ENCODE assay signal across 2 cellular contexts in genomic region chr3:58336135-58336882, GRCh38.
TF ChIP-seq lines count a peak whose summit lies in the region.

No MANE protein-coding gene starts in this region.

TF ChIP-seq in SK-N-SH, 30 proteins besides CTCF, POLR2A, EP300 and RAD21 (continued from another document):
- TF ChIP-seq, protein P1, sequence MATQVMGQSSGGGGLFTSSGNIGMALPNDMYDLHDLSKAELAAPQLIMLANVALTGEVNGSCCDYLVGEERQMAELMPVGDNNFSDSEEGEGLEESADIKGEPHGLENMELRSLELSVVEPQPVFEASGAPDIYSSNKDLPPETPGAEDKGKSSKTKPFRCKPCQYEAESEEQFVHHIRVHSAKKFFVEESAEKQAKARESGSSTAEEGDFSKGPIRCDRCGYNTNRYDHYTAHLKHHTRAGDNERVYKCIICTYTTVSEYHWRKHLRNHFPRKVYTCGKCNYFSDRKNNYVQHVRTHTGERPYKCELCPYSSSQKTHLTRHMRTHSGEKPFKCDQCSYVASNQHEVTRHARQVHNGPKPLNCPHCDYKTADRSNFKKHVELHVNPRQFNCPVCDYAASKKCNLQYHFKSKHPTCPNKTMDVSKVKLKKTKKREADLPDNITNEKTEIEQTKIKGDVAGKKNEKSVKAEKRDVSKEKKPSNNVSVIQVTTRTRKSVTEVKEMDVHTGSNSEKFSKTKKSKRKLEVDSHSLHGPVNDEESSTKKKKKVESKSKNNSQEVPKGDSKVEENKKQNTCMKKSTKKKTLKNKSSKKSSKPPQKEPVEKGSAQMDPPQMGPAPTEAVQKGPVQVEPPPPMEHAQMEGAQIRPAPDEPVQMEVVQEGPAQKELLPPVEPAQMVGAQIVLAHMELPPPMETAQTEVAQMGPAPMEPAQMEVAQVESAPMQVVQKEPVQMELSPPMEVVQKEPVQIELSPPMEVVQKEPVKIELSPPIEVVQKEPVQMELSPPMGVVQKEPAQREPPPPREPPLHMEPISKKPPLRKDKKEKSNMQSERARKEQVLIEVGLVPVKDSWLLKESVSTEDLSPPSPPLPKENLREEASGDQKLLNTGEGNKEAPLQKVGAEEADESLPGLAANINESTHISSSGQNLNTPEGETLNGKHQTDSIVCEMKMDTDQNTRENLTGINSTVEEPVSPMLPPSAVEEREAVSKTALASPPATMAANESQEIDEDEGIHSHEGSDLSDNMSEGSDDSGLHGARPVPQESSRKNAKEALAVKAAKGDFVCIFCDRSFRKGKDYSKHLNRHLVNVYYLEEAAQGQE (IDR thresholded peaks at IDR 0.05; ENCODE audit: low read depth, low read length), result no peak
- TF ChIP-seq MXI1 (IDR thresholded peaks at IDR 0.05; ENCODE audit: low read depth, low read length) (no peak), FOSL2 (IDR thresholded peaks at IDR 0.05; ENCODE audit: borderline replicate concordance, low read depth) (peak; percentile 25; the same call in 1 of the 2 replicates), GATA2 (CRISPR knock-in tag; IDR thresholded peaks at IDR 0.05) (no peak), TCF12 (IDR thresholded peaks at IDR 0.05) (peak; percentile 56; the same call in 1 of the 2 replicates), GABPA (IDR thresholded peaks at IDR 0.05; ENCODE audit: low read depth) (no peak), NFIC (IDR thresholded peaks at IDR 0.05; ENCODE audit: borderline replicate concordance) (no peak), USF1 (IDR thresholded peaks at IDR 0.05; ENCODE audit: borderline replicate concordance, low read depth) (no peak), MEF2A (IDR thresholded peaks at IDR 0.05; ENCODE audit: borderline replicate concordance, low read depth) (no peak), FOXM1 (IDR thresholded peaks at IDR 0.05; ENCODE audit: low read depth) (no peak)
- TF ChIP-seq, protein P2, sequence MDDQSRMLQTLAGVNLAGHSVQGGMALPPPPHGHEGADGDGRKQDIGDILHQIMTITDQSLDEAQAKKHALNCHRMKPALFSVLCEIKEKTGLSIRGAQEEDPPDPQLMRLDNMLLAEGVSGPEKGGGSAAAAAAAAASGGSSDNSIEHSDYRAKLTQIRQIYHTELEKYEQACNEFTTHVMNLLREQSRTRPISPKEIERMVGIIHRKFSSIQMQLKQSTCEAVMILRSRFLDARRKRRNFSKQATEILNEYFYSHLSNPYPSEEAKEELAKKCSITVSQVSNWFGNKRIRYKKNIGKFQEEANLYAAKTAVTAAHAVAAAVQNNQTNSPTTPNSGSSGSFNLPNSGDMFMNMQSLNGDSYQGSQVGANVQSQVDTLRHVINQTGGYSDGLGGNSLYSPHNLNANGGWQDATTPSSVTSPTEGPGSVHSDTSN (IDR thresholded peaks at IDR 0.05), result 0 out of 2 replicates have a peak, but pooled peaks have one; percentile 9

TF ChIP-seq in SK-N-SH treated with all-trans-retinoic acid at 6 μM for 48 hours, 23 proteins besides CTCF, POLR2A, EP300 and RAD21 (continued from another document):
- TF ChIP-seq, protein P3, sequence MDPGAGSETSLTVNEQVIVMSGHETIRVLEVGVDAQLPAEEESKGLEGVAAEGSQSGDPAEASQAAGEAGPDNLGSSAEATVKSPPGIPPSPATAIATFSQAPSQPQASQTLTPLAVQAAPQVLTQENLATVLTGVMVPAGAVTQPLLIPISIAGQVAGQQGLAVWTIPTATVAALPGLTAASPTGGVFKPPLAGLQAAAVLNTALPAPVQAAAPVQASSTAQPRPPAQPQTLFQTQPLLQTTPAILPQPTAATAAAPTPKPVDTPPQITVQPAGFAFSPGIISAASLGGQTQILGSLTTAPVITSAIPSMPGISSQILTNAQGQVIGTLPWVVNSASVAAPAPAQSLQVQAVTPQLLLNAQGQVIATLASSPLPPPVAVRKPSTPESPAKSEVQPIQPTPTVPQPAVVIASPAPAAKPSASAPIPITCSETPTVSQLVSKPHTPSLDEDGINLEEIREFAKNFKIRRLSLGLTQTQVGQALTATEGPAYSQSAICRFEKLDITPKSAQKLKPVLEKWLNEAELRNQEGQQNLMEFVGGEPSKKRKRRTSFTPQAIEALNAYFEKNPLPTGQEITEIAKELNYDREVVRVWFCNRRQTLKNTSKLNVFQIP (CRISPR knock-in tag; IDR thresholded peaks at IDR 0.05; ENCODE audit: borderline replicate concordance, low read depth), result no peak
- no peak for TF ChIP-seq ZNF70 (CRISPR knock-in tag; IDR thresholded peaks at IDR 0.05)
- TF ChIP-seq ZNF8 (CRISPR knock-in tag; IDR thresholded peaks at IDR 0.05), result no peak
- TF ChIP-seq ZFP30 (CRISPR knock-in tag; IDR thresholded peaks at IDR 0.05), result no peak
- no peak for TF ChIP-seq ZC3H10 (CRISPR knock-in tag; IDR thresholded peaks at IDR 0.05)
- TF ChIP-seq CSRNP3 (CRISPR knock-in tag; IDR thresholded peaks at IDR 0.05), result no peak
- no peak for TF ChIP-seq CSDC2 (CRISPR knock-in tag; IDR thresholded peaks at IDR 0.05)
- TF ChIP-seq ESRRG (CRISPR knock-in tag; IDR thresholded peaks at IDR 0.05), result no peak
- no peak for TF ChIP-seq TCF4 (CRISPR knock-in tag; IDR thresholded peaks at IDR 0.05; ENCODE audit: borderline replicate concordance)
- TF ChIP-seq ZFP3 (CRISPR knock-in tag; IDR thresholded peaks at IDR 0.05), result no peak
- no peak for TF ChIP-seq CREB5 (CRISPR knock-in tag; IDR thresholded peaks at IDR 0.05; ENCODE audit: low read depth)
